Comparison of ENCODE assay signal across 1 cellular context in genomic region chr6:163897030-163897429, GRCh38.
TF ChIP-seq lines count a peak whose summit lies in the region.

No MANE protein-coding gene starts in this region.

TF ChIP-seq in GM23338, 12 proteins besides CTCF, POLR2A, EP300 and RAD21 (continued from another document):
- no peak for TF ChIP-seq ZNF462 (CRISPR knock-in tag; IDR thresholded peaks at IDR 0.05)
- TF ChIP-seq POLR2AphosphoS5 (IDR thresholded peaks at IDR 0.05; ENCODE audit: low read depth) = no peak
- no peak for TF ChIP-seq EZH2phosphoT487 (IDR thresholded peaks at IDR 0.05; ENCODE audit: unreplicated experiment)
- TF ChIP-seq NANOG (IDR thresholded peaks at IDR 0.05; ENCODE audit: borderline replicate concordance) = no peak
- no peak for TF ChIP-seq STAT1 (IDR thresholded peaks at IDR 0.05; ENCODE audit: unreplicated experiment)
